13 cellular contexts compared by ENCODE assay signal in genomic region chr1:162538815-162539431, GRCh38. TPM values are rescaled to one million over a fixed set of nuclear protein-coding genes. Genes with fewer than 3 reads are reported as not detected.
DNase-seq lines count a peak whose midpoint lies in the region; ATAC-seq and TF ChIP-seq lines count a peak whose summit lies in the region.
"Had no signal": no experiment of that assay in that cellular context is flagged by ENCODE, and none has a peak within 500 bp of the region (broad histone marks: within the 10 kb centered on the region; RNA-seq: fewer than 3 reads in every experiment).

No MANE protein-coding gene starts in this region.

- peak; percentile 72 for ATAC-seq in activated CD8-positive, alpha-beta T cell treated with anti-CD3 and anti-CD28 coated beads for 36 hours
- ATAC-seq in GM18861 (IDR thresholded peaks at IDR 0.05; ENCODE audit: unreplicated experiment), result no peak
- no peak for ATAC-seq in HG02973 (IDR thresholded peaks at IDR 0.05; ENCODE audit: unreplicated experiment)

- H3K27me3 ChIP-seq in AG04450 (ENCODE audit: control insufficient read depth, insufficient read depth, low read length), result no peaks in the 10 kb centered on the region

- CTCF ChIA-PET in AG04450 (lab: Charles Lee), result interaction anchor here (0.6 to 2.7 kb wide), 4 partner anchors 12 to 75 kb away, joined by 3 to 7 read pairs (median 4); no protein-coding TSS in a partner anchor
- CTCF ChIA-PET in activated CD8-positive, alpha-beta T cell treated with anti-CD3 and anti-CD28 coated beads for 36 hours (lab: Charles Lee), result no interaction called here

- peaks cover 4% of the 10 kb centered on the region for H3K36me3 Mint-ChIP-seq in activated CD8-positive, alpha-beta T cell treated with anti-CD3 and anti-CD28 coated beads for 36 hours (ENCODE audit: low read depth)

- intact Hi-C loops in activated CD8-positive, alpha-beta T cell treated with anti-CD3 and anti-CD28 coated beads for 36 hours (cut with micrococcal nuclease), result no loop called here

- no peak overlapping the region for H3K4me3 Mint-ChIP-seq in activated CD8-positive, alpha-beta T cell treated with anti-CD3 and anti-CD28 coated beads for 36 hours

- POLR2A ChIA-PET in AG04450 (lab: Yijun Ruan, JAX), result interaction anchor here (0.5 to 1.5 kb wide), 3 partner anchors 23 to 67 kb away, joined by 8 to 10 read pairs (median 8); partner anchors contain the start of gene UAP1
- POLR2A ChIA-PET in activated CD8-positive, alpha-beta T cell treated with anti-CD3 and anti-CD28 coated beads for 36 hours (lab: Charles Lee), result no interaction called here

- peaks cover 15% of the 10 kb centered on the region for H3K9me3 Mint-ChIP-seq in activated CD8-positive, alpha-beta T cell treated with anti-CD3 and anti-CD28 coated beads for 36 hours

- H3K4me1 Mint-ChIP-seq in activated CD8-positive, alpha-beta T cell treated with anti-CD3 and anti-CD28 coated beads for 36 hours (ENCODE audit: low read depth), result peaks cover 6% of the 10 kb centered on the region

- no peaks in the 10 kb centered on the region for H3K27me3 Mint-ChIP-seq in activated CD8-positive, alpha-beta T cell treated with anti-CD3 and anti-CD28 coated beads for 36 hours

- TF ChIP-seq CTCF in AG04450 (IDR thresholded peaks at IDR 0.05; ENCODE audit: low read depth, low read length), result no peak
- TF ChIP-seq CTCF in activated CD8-positive, alpha-beta T cell treated with anti-CD3 and anti-CD28 coated beads for 36 hours (IDR thresholded peaks at IDR 0.05), result no peak

- peak; percentile 75 for DNase-seq in AG04450 (ENCODE audit: low read depth, low spot score)
- DNase-seq in HK-2 (ENCODE audit: unreplicated experiment), result peak; percentile 64
- DNase-seq in activated CD8-positive, alpha-beta T cell treated with anti-CD3 and anti-CD28 coated beads for 36 hours, result peak; percentile 21
- peak; percentile 87 for DNase-seq in glomerular visceral epithelial cell (ENCODE audit: extremely low spot score)
- DNase-seq in HUDEP-2 (lab: John Stamatoyannopoulos, UW; ENCODE audit: unreplicated experiment in 76 of 76), result no peak
- DNase-seq in NCI-H1417 treated with DMSO at 0.1 percent for 48 hours (lab: John Stamatoyannopoulos, UW), result no peak
- DNase-seq: DMS 273 treated with DMSO at 0.1 percent for 48 hours, NCI-H1105 treated with DMSO at 0.1 percent for 48 hours, SIG-M5 had no signal

- H3K27ac Mint-ChIP-seq in activated CD8-positive, alpha-beta T cell treated with anti-CD3 and anti-CD28 coated beads for 36 hours, result peak overlapping the region; percentile 67

- H3K27ac ChIP-seq in AG04450 (ENCODE audit: low read depth, low read length), result peak overlapping the region; percentile 96

- no peaks in the 10 kb centered on the region; the same call in 1 of the 2 replicates for H3K9me3 ChIP-seq in AG04450 (ENCODE audit: control insufficient read depth, insufficient read depth, low read length)

- H3K4me3 ChIP-seq in AG04450 (ENCODE audit: low read depth, low read length), result no peak overlapping the region
- H3K4me3 ChIP-seq: lung, thoracic aorta had no signal

RNA-seq across cellular contexts. Expression of gene UAP1, which starts 22.6 kb away (rescaled TPM):
- polyA plus RNA-seq in AG04450 (2011; rRNA removed), result 68.5 and 85.7 TPM in 2 replicates
- 43.8 and 61.7 TPM in 2 replicates for polyA minus RNA-seq in AG04450 (2011; rRNA and poly(A)+ RNA removed)
- total RNA-seq in activated CD8-positive, alpha-beta T cell treated with anti-CD3 and anti-CD28 coated beads for 36 hours, result 10 to 100 TPM; 37.9 to 40.6 TPM

RNA-seq across cellular contexts. Expression of gene UHMK1, which starts 41.3 kb away (rescaled TPM):
- 34.7 and 48.2 TPM in 2 replicates for polyA plus RNA-seq in AG04450 (2011; rRNA removed)
- polyA minus RNA-seq in AG04450 (2011; rRNA and poly(A)+ RNA removed), result 38.7 and 70.0 TPM in 2 replicates
- total RNA-seq in activated CD8-positive, alpha-beta T cell treated with anti-CD3 and anti-CD28 coated beads for 36 hours, result 10 to 100 TPM; 44.7 to 45.6 TPM

Comparison
In these comparisons a context has a peak if more than half of its experiments do, and no peak if none do; other contexts are left out.
1. DNase-seq: peak in AG04450 (single experiment), HK-2 (single experiment), activated CD8-positive, alpha-beta T cell treated with anti-CD3 and anti-CD28 coated beads for 36 hours (single experiment) and glomerular visceral epithelial cell (single experiment); none in HUDEP-2 (0 of 76) and NCI-H1417 treated with DMSO at 0.1 percent for 48 hours (single experiment).